ENCODE assay signal across 23 cellular contexts in the genomic region with DNA sequence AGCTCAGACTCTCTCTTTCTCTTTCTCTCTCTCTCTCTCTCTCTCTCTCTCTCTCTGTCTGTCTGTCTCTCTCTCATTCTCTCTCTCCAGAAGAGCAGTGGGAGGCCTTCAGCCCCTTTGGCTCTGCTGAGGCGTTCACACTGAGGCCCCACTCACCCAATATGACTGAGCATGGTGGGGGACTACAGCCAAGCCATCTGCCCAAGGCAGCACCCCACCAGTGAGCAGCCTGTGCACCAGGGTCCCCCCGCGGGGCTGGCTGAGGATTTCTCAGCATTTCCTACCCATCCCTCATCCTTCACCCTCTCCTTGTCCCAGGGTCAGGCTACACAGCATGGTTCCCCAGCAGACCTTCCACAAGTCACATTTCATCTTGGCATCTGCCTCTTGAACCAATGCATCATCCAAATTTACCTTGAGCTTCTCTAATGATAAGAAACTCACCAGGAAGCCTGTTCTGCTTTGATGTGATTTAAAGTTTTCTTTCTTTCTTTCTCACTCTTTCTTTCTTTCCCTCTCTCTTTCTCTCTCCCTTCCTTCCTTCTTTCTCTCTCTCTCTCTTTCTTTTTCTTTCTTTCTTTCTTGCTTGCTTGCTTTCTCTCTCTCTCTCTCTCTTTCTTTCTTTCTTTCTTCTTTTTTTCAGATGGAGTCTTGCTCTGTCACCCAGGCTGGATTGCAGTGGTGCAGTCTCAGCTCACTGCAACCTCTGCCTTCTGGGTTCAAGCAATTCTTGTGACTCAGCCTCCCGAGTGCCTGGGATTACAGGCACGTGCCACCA.
"Had no signal": no experiment of that assay in that cellular context is flagged by ENCODE, and none has a peak within 500 bp of the region (broad histone marks: within the 10 kb centered on the region; RNA-seq: fewer than 3 reads in every experiment).

No MANE protein-coding gene starts in this region.

- H3K27me3 ChIP-seq: SJCRH30 had no signal

- H3K9me3 ChIP-seq: SJCRH30, SK-N-SH had no signal

- ATAC-seq: activated CD8-positive, alpha-beta memory T cell treated with anti-CD3 and anti-CD28 coated beads, Interleukin-2, amount 10 ng/mL, durations not matched to agents 7 days and 5 days had no signal

- H3K9me3 Mint-ChIP-seq: activated B cell treated with CpG ODN at 0.5 μM for 24 hours; activated CD4-positive, alpha-beta T cell treated with anti-CD3 and anti-CD28 coated beads, Interleukin-2, amount 10 ng/mL, durations not matched to agents 24 days and 14 days; activated naive CD4-positive, alpha-beta T cell treated with anti-CD3 and anti-CD28 coated beads, Interleukin-2, amount 10 ng/mL, durations not matched to agents 7 days and 5 days; activated T-cell treated with anti-CD3 and anti-CD28 coated beads, Interleukin-2, amount 50 U/mL, for 24 hours; activated T-helper 1 cell treated with anti-CD3 and anti-CD28 coated beads, Interleukin-12 subunit alpha, Interleukin-12 subunit beta, Interleukin-2, Interleukin-4 antibody, amounts not matched to agents 30 ng/mL and 10 ng/mL and 1 ng/mL, durations not matched to agents 14 hours and 24 hours and 36 hours had no signal

- H3K36me3 Mint-ChIP-seq: activated CD8-positive, alpha-beta memory T cell treated with anti-CD3 and anti-CD28 coated beads, Interleukin-2, amount 10 ng/mL, durations not matched to agents 7 days and 5 days; activated naive CD4-positive, alpha-beta T cell treated with anti-CD3 and anti-CD28 coated beads, Interleukin-2, amount 10 ng/mL, durations not matched to agents 7 days and 5 days had no signal

- H3K27me3 Mint-ChIP-seq: activated B cell treated with CpG ODN at 0.5 μM for 24 hours; activated CD4-positive, alpha-beta T cell treated with anti-CD3 and anti-CD28 coated beads, Interleukin-2, amount 10 ng/mL, durations not matched to agents 24 days and 14 days; activated CD8-positive, alpha-beta memory T cell treated with anti-CD3 and anti-CD28 coated beads, Interleukin-2, amount 10 ng/mL, durations not matched to agents 7 days and 5 days; activated naive CD4-positive, alpha-beta T cell treated with anti-CD3 and anti-CD28 coated beads, Interleukin-2, amount 10 ng/mL, durations not matched to agents 7 days and 5 days; activated naive CD8-positive, alpha-beta T cell treated with anti-CD3 and anti-CD28 coated beads for 36 hours; activated T-cell treated with anti-CD3 and anti-CD28 coated beads, Interleukin-2, amount 50 U/mL, for 24 hours had no signal

- DNase-seq: activated B cell treated with CpG ODN at 0.5 μM for 24 hours; activated CD4-positive, alpha-beta T cell treated with anti-CD3 and anti-CD28 coated beads for 1 hour; activated CD4-positive, alpha-beta T cell treated with anti-CD3 and anti-CD28 coated beads, Interleukin-2, amount 10 ng/mL, durations not matched to agents 24 days and 14 days; activated CD4-positive, alpha-beta T cell treated with anti-CD3 and anti-CD28 coated beads, Interleukin-2, amount 50 U/mL, for 48 hours; activated CD8-positive, alpha-beta memory T cell treated with anti-CD3 and anti-CD28 coated beads, Interleukin-2, amount 10 ng/mL, durations not matched to agents 7 days and 5 days; activated gamma-delta T cell treated with Interleukin-2 at 50 U/mL for 16 hours; activated naive CD4-positive, alpha-beta T cell treated with anti-CD3 and anti-CD28 coated beads, Interleukin-2, amount 10 ng/mL, durations not matched to agents 7 days and 5 days; activated naive CD8-positive, alpha-beta T cell treated with anti-CD3 and anti-CD28 coated beads for 36 hours; activated T-cell treated with anti-CD3 and anti-CD28 coated beads, Interleukin-2, amount 50 U/mL, for 24 hours; caudate nucleus; KG1; NCI-H1092; NCI-H1417; NCI-H1930; NCI-H2107; NCI-H2171 treated with DMSO at 0.1 percent for 48 hours; NCI-H345; NCI-H510A; NCI-H526 treated with DMSO at 0.1 percent for 48 hours; NCI-H82; SJCRH30; SK-N-SH had no signal

- H3K4me3 ChIP-seq: SJCRH30 had no signal

- H3K9ac ChIP-seq: SK-N-SH had no signal

- H3K4me1 Mint-ChIP-seq: activated B cell treated with CpG ODN at 0.5 μM for 24 hours; activated CD4-positive, alpha-beta T cell treated with anti-CD3 and anti-CD28 coated beads, Interleukin-2, amount 10 ng/mL, durations not matched to agents 24 days and 14 days; activated CD8-positive, alpha-beta memory T cell treated with anti-CD3 and anti-CD28 coated beads, Interleukin-2, amount 10 ng/mL, durations not matched to agents 7 days and 5 days; activated naive CD4-positive, alpha-beta T cell treated with anti-CD3 and anti-CD28 coated beads, Interleukin-2, amount 10 ng/mL, durations not matched to agents 7 days and 5 days; activated naive CD8-positive, alpha-beta T cell treated with anti-CD3 and anti-CD28 coated beads for 36 hours had no signal

- H3K4me2 ChIP-seq: SK-N-SH had no signal

- H3K27ac ChIP-seq: SJCRH30 had no signal

- H3K27ac Mint-ChIP-seq: activated B cell treated with CpG ODN at 0.5 μM for 24 hours; activated CD4-positive, alpha-beta T cell treated with anti-CD3 and anti-CD28 coated beads, Interleukin-2, amount 10 ng/mL, durations not matched to agents 24 days and 14 days; activated CD8-positive, alpha-beta memory T cell treated with anti-CD3 and anti-CD28 coated beads, Interleukin-2, amount 10 ng/mL, durations not matched to agents 7 days and 5 days; activated naive CD4-positive, alpha-beta T cell treated with anti-CD3 and anti-CD28 coated beads, Interleukin-2, amount 10 ng/mL, durations not matched to agents 7 days and 5 days; activated naive CD8-positive, alpha-beta T cell treated with anti-CD3 and anti-CD28 coated beads for 36 hours; activated T-cell treated with anti-CD3 and anti-CD28 coated beads, Interleukin-2, amount 50 U/mL, for 24 hours; activated T-helper 1 cell treated with anti-CD3 and anti-CD28 coated beads, Interleukin-12 subunit alpha, Interleukin-12 subunit beta, Interleukin-2, Interleukin-4 antibody, amounts not matched to agents 30 ng/mL and 10 ng/mL and 1 ng/mL, durations not matched to agents 14 hours and 24 hours and 36 hours had no signal

- H3K36me3 ChIP-seq: SJCRH30 had no signal

- H3K4me3 Mint-ChIP-seq: activated B cell treated with CpG ODN at 0.5 μM for 24 hours; activated CD4-positive, alpha-beta T cell treated with anti-CD3 and anti-CD28 coated beads, Interleukin-2, amount 10 ng/mL, durations not matched to agents 24 days and 14 days; activated CD8-positive, alpha-beta memory T cell treated with anti-CD3 and anti-CD28 coated beads, Interleukin-2, amount 10 ng/mL, durations not matched to agents 7 days and 5 days; activated naive CD4-positive, alpha-beta T cell treated with anti-CD3 and anti-CD28 coated beads, Interleukin-2, amount 10 ng/mL, durations not matched to agents 7 days and 5 days; activated naive CD8-positive, alpha-beta T cell treated with anti-CD3 and anti-CD28 coated beads for 36 hours; activated T-cell treated with anti-CD3 and anti-CD28 coated beads, Interleukin-2, amount 50 U/mL, for 24 hours; activated T-helper 1 cell treated with anti-CD3 and anti-CD28 coated beads, Interleukin-12 subunit alpha, Interleukin-12 subunit beta, Interleukin-2, Interleukin-4 antibody, amounts not matched to agents 30 ng/mL and 10 ng/mL and 1 ng/mL, durations not matched to agents 14 hours and 24 hours and 36 hours had no signal
